26 cellular contexts compared by ENCODE assay signal in the genomic region with DNA sequence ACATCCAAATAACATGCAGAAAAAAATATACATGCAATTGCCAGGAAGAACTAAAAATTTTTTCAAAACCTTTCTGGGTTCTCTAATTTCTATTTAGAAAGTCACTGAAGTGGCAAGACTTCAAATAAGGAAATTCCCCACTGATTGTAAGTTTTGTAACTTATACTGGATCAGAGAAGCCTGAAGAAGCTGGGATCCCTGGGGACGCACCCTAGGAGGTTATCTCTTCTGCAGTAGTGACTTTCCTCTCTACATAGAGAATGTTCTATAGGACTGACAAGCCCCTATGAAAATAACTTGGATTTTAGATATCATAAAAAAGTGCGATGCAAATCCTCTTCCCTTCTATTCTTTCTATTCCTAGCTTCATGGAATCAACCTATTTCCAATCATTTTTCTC.
DNase-seq lines count a peak whose midpoint lies in the region; ATAC-seq, FAIRE-seq and TF ChIP-seq lines count a peak whose summit lies in the region.
"Had no signal": no experiment of that assay in that cellular context is flagged by ENCODE, and none has a peak within 500 bp of the region (broad histone marks: within the 10 kb centered on the region; RNA-seq: fewer than 3 reads in every experiment).

No MANE protein-coding gene starts in this region.

- H3K27me3 ChIP-seq in H7 (ENCODE audit: control insufficient read depth, insufficient read depth, low read length), result no peaks in the 10 kb centered on the region
- H3K27me3 ChIP-seq: uterus had no signal

- ATAC-seq in stimulated activated naive CD8-positive, alpha-beta T cell treated with anti-CD3 and anti-CD28 coated beads, Interleukin-15, Interleukin-2, amounts not matched to agents 100 U/mL and 50 U/mL, for 24 hours, result no peak
- no peak for ATAC-seq in activated T-helper 17 cell treated with anti-CD3 and anti-CD28 coated beads, Interleukin-2, amount 50 U/mL, for 72 hours (replicated peaks)
- ATAC-seq: heart right ventricle, Panc1, WTC11 had no signal

- no peaks in the 10 kb centered on the region for H3K9me3 Mint-ChIP-seq in stimulated activated naive CD8-positive, alpha-beta T cell treated with anti-CD3 and anti-CD28 coated beads, Interleukin-15, Interleukin-2, amounts not matched to agents 100 ng/mL and 50 ng/mL, for 24 hours
- no peaks in the 10 kb centered on the region for H3K9me3 Mint-ChIP-seq in activated T-helper 17 cell treated with anti-CD3 and anti-CD28 coated beads, Interleukin-2, amount 50 U/mL, for 72 hours
- H3K9me3 Mint-ChIP-seq: activated naive CD8-positive, alpha-beta T cell treated with anti-CD3 and anti-CD28 coated beads, Interleukin-2, amount 10 ng/mL, durations not matched to agents 7 days and 5 days; activated T-helper 1 cell treated with anti-CD3 and anti-CD28 coated beads, Interleukin-12 subunit alpha, Interleukin-12 subunit beta, Interleukin-2, Interleukin-4 antibody, amounts not matched to agents 30 ng/mL and 10 ng/mL and 1 ng/mL, durations not matched to agents 14 hours and 24 hours and 36 hours; CD4-positive, alpha-beta memory T cell; nephron progenitor cell; WTC11 had no signal

- FAIRE-seq in GM12892 (lab: Jason Lieb, UNC), result peak; percentile 82
- FAIRE-seq: astrocyte, H1, small intestine had no signal

- H3K4me3 ChIP-seq in H7 (ENCODE audit: insufficient read depth, low read depth, low read length), result no peak overlapping the region
- H3K4me3 ChIP-seq: heart right ventricle, uterus had no signal

- H3K36me3 ChIP-seq in H7 (replicated peaks; ENCODE audit: control insufficient read depth, insufficient read depth, low read length), result no peaks in the 10 kb centered on the region
- H3K36me3 ChIP-seq: heart right ventricle, uterus had no signal

- no peaks in the 10 kb centered on the region for H3K27me3 Mint-ChIP-seq in stimulated activated naive CD8-positive, alpha-beta T cell treated with anti-CD3 and anti-CD28 coated beads, Interleukin-15, Interleukin-2, amounts not matched to agents 100 ng/mL and 50 ng/mL, for 24 hours
- no peaks in the 10 kb centered on the region for H3K27me3 Mint-ChIP-seq in activated T-helper 17 cell treated with anti-CD3 and anti-CD28 coated beads, Interleukin-2, amount 50 U/mL, for 72 hours
- H3K27me3 Mint-ChIP-seq: activated naive CD8-positive, alpha-beta T cell treated with anti-CD3 and anti-CD28 coated beads, Interleukin-2, amount 10 ng/mL, durations not matched to agents 7 days and 5 days; CD4-positive, alpha-beta memory T cell had no signal

- 0 out of 2 replicates have a peak, but pooled peaks have one; percentile 23 for TF ChIP-seq POLR2A in GM12892 (IDR thresholded peaks at IDR 0.05; ENCODE audit: low read depth, low read length)

- peak overlapping the region; percentile 72 for H3K4me3 Mint-ChIP-seq in stimulated activated naive CD8-positive, alpha-beta T cell treated with anti-CD3 and anti-CD28 coated beads, Interleukin-15, Interleukin-2, amounts not matched to agents 100 ng/mL and 50 ng/mL, for 24 hours
- peak overlapping the region; percentile 45 for H3K4me3 Mint-ChIP-seq in activated T-helper 17 cell treated with anti-CD3 and anti-CD28 coated beads, Interleukin-2, amount 50 U/mL, for 72 hours
- H3K4me3 Mint-ChIP-seq: activated naive CD8-positive, alpha-beta T cell treated with anti-CD3 and anti-CD28 coated beads, Interleukin-2, amount 10 ng/mL, durations not matched to agents 7 days and 5 days; CD4-positive, alpha-beta memory T cell; nephron progenitor cell; WTC11 had no signal

- H3K4me1 Mint-ChIP-seq in stimulated activated naive CD8-positive, alpha-beta T cell treated with anti-CD3 and anti-CD28 coated beads, Interleukin-15, Interleukin-2, amounts not matched to agents 100 ng/mL and 50 ng/mL, for 24 hours (ENCODE audit: low read depth), result peaks cover 87% of the 10 kb centered on the region
- H3K4me1 Mint-ChIP-seq in activated T-helper 17 cell treated with anti-CD3 and anti-CD28 coated beads, Interleukin-2, amount 50 U/mL, for 72 hours, result peaks cover 43% of the 10 kb centered on the region
- H3K4me1 Mint-ChIP-seq: nephron progenitor cell, WTC11 had no signal

- no peak for DNase-seq in stimulated activated naive CD8-positive, alpha-beta T cell treated with anti-CD3 and anti-CD28 coated beads, Interleukin-15, Interleukin-2, amounts not matched to agents 100 U/mL and 50 U/mL, for 24 hours
- no peak for DNase-seq in GM12892 (ENCODE audit: insufficient read length)
- DNase-seq in central memory CD4-positive, alpha-beta T cell, result no peak
- DNase-seq in stimulated activated CD4-positive, alpha-beta T cell treated with anti-CD3 and anti-CD28 coated beads, Interleukin-2, amount 100 ng/mL, for 48 hours, result no peak
- no peak for DNase-seq in H7
- DNase-seq: activated naive CD8-positive, alpha-beta T cell treated with anti-CD3 and anti-CD28 coated beads, Interleukin-2, amount 10 ng/mL, durations not matched to agents 7 days and 5 days; CD4-positive, alpha-beta memory T cell; EL; heart right ventricle; IMR-90; midbrain; NCI-H1105; NCI-H187 treated with DMSO at 0.1 percent for 48 hours; NCI-H524 treated with DMSO at 0.1 percent for 48 hours; nephron progenitor cell; NK-92 treated with Interleukin-12 subunit alpha and Interleukin-12 subunit beta, amount 100 ng/mL, for 24 hours; SHP77; small intestine; uterus had no signal

- peak overlapping the region; percentile 89 for H3K27ac Mint-ChIP-seq in stimulated activated naive CD8-positive, alpha-beta T cell treated with anti-CD3 and anti-CD28 coated beads, Interleukin-15, Interleukin-2, amounts not matched to agents 100 ng/mL and 50 ng/mL, for 24 hours
- H3K27ac Mint-ChIP-seq in activated T-helper 17 cell treated with anti-CD3 and anti-CD28 coated beads, Interleukin-2, amount 50 U/mL, for 72 hours, result no peak overlapping the region
- H3K27ac Mint-ChIP-seq: activated naive CD8-positive, alpha-beta T cell treated with anti-CD3 and anti-CD28 coated beads, Interleukin-2, amount 10 ng/mL, durations not matched to agents 7 days and 5 days; CD4-positive, alpha-beta memory T cell; nephron progenitor cell; WTC11 had no signal

- peaks cover 12% of the 10 kb centered on the region for H3K36me3 Mint-ChIP-seq in stimulated activated naive CD8-positive, alpha-beta T cell treated with anti-CD3 and anti-CD28 coated beads, Interleukin-15, Interleukin-2, amounts not matched to agents 100 ng/mL and 50 ng/mL, for 24 hours (ENCODE audit: low read depth)
- peaks cover 11% of the 10 kb centered on the region for H3K36me3 Mint-ChIP-seq in activated T-helper 17 cell treated with anti-CD3 and anti-CD28 coated beads, Interleukin-2, amount 50 U/mL, for 72 hours (ENCODE audit: low read depth)
- H3K36me3 Mint-ChIP-seq: activated naive CD8-positive, alpha-beta T cell treated with anti-CD3 and anti-CD28 coated beads, Interleukin-2, amount 10 ng/mL, durations not matched to agents 7 days and 5 days; CD4-positive, alpha-beta memory T cell; WTC11 had no signal
